15 cellular contexts compared by ENCODE assay signal in the genomic region with DNA sequence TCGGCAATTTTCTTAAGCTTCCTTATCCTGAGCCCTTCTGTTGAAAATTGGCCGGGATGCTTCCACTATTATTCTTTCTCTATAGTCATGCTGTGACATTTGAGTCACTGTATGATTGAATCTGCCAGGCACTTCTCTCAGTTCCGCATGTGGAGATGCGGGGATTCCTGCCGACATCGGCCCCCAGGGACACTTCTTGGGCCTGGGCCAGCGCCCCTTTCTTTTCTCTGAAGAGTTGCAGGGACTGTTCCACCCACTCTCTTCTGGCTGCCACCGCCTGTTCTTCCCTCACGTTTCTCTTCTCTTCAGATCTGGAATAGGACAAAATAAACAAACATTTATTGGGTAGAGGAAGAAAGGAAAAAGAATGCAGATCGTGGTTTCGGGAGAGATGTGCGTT.
DNase-seq lines count a peak whose midpoint lies in the region; ATAC-seq and TF ChIP-seq lines count a peak whose summit lies in the region.
"Had no signal": no experiment of that assay in that cellular context is flagged by ENCODE, and none has a peak within 500 bp of the region (broad histone marks: within the 10 kb centered on the region; RNA-seq: fewer than 3 reads in every experiment).

No MANE protein-coding gene starts in this region.

- no peak overlapping the region for H3K14ac ChIP-seq in IMR-90 (replicated peaks; ENCODE audit: low read depth, low read length)

- no peak overlapping the region for H2BK20ac ChIP-seq in IMR-90 (ENCODE audit: low read depth, low read length)

- no peaks in the 10 kb centered on the region for H3K9me2 ChIP-seq in SK-N-SH

- ATAC-seq in IMR-90 (ENCODE audit: low read depth), result no peak
- ATAC-seq in left ventricle myocardium superior, result no peak
- ATAC-seq in HG02678 (IDR thresholded peaks at IDR 0.05; ENCODE audit: unreplicated experiment), result no peak
- ATAC-seq: effector memory CD8-positive, alpha-beta T cell; gastroesophageal sphincter; natural killer cell; stimulated activated naive CD8-positive, alpha-beta T cell treated with anti-CD3 and anti-CD28 coated beads, Interleukin-15, amount 100 ng/mL, for 72 hours had no signal

- H3K27ac ChIP-seq in IMR-90 (ENCODE audit: insufficient read depth, low read length) (no peak overlapping the region), SK-N-SH (ENCODE audit: low read depth in 2 of 2, low read length in 1 of 2) (no peak overlapping the region)
- H3K27ac ChIP-seq: gastroesophageal sphincter had no signal

- no peak overlapping the region for H2BK5ac ChIP-seq in IMR-90 (ENCODE audit: low read depth, low read length, poor library complexity, severe bottlenecking)

- no peak overlapping the region for H2AK5ac ChIP-seq in IMR-90 (ENCODE audit: low read depth, low read length)

- H4K8ac ChIP-seq in IMR-90 (ENCODE audit: low read depth in 2 of 2, low read length in 2 of 2), result no peak overlapping the region

- TF ChIP-seq RAD21 in IMR-90 (IDR thresholded peaks at IDR 0.05; ENCODE audit: low read length) (no peak), SK-N-SH (IDR thresholded peaks at IDR 0.05; ENCODE audit: low read length) (no peak)

- H3K4me2 ChIP-seq in IMR-90 (ENCODE audit: low read depth, low read length) (no peak overlapping the region), SK-N-SH (no peak overlapping the region)

- intact Hi-C loops in IMR-90 (cut with micrococcal nuclease) (no loop called here), left ventricle myocardium superior (cut with micrococcal nuclease) (no loop called here)

- dilution Hi-C loops in IMR-90 (cut with HindIII; ENCODE audit: low sequenced_read_pairs, unreplicated experiment), result no loop called here

- H2BK15ac ChIP-seq in IMR-90 (ENCODE audit: low read depth, low read length), result no peak overlapping the region

- no peaks in the 10 kb centered on the region for H3K79me1 ChIP-seq in IMR-90 (ENCODE audit: low read depth in 1 of 2, low read length in 2 of 2)

- H2BK120ac ChIP-seq in IMR-90 (ENCODE audit: low read depth, low read length), result no peak overlapping the region

- TF ChIP-seq POLR2A in IMR-90 (IDR thresholded peaks at IDR 0.05; ENCODE audit: low read depth, low read length), result no peak

- H3K79me2 ChIP-seq in SK-N-SH (ENCODE audit: insufficient read depth), result no peaks in the 10 kb centered on the region

- H4K5ac ChIP-seq in IMR-90 (ENCODE audit: low read depth, low read length), result no peak overlapping the region

- H4K91ac ChIP-seq in IMR-90 (ENCODE audit: insufficient read depth, low read depth, low read length), result no peak overlapping the region

- CTCF ChIA-PET in IMR-90 (lab: Yijun Ruan, JAX) (no interaction called here), SK-N-SH (lab: Yijun Ruan, JAX) (no interaction called here)

- H3K9ac ChIP-seq in IMR-90 (ENCODE audit: low read depth, low read length), result no peak overlapping the region
- H3K9ac ChIP-seq in SK-N-SH, result no peak overlapping the region

- POLR2A ChIA-PET in IMR-90 (lab: Charles Lee; ENCODE audit: unreplicated experiment), result no interaction called here
- POLR2A ChIA-PET in SK-N-SH (lab: Yijun Ruan, JAX), result no interaction called here

- H3K18ac ChIP-seq in IMR-90 (ENCODE audit: low read depth, low read length), result no peak overlapping the region

- in situ Hi-C loops in IMR-90 (cut with MboI; ENCODE audit: low sequenced_read_pairs), result no loop called here

- 60% methylated on average over 2 of the region's 12 CpGs; no CpG with 5 or more reads in 1 of the 2 experiments for WGBS in IMR-90 (ENCODE audit: extremely low coverage in 2 of 2, insufficient read length in 1 of 2), 2 experiments
- WGBS in SK-N-SH (ENCODE audit: low lambda C conversion rate), result 51% methylated on average over 12 of the region's 12 CpGs

- no peak overlapping the region for H3K4ac ChIP-seq in IMR-90 (ENCODE audit: low read depth, low read length)

- no peaks in the 10 kb centered on the region for H3K9me1 ChIP-seq in IMR-90 (ENCODE audit: insufficient read depth, low read length)

- no peaks in the 10 kb centered on the region for H3F3A ChIP-seq in SK-N-SH (replicated peaks; ENCODE audit: insufficient read depth)

- H3K27me3 ChIP-seq in BE2C (no peaks in the 10 kb centered on the region), IMR-90 (ENCODE audit: control insufficient read depth, insufficient read depth, low read length) (no peaks in the 10 kb centered on the region), SK-N-SH (ENCODE audit: insufficient read depth) (no peaks in the 10 kb centered on the region)
- H3K27me3 ChIP-seq: gastroesophageal sphincter had no signal

- no TSS peak for BruUV-seq in IMR-90 (replicated peaks; lab: Mats Ljungman, UMichigan)

- H3K4me3 ChIP-seq in BE2C (ENCODE audit: low read depth, low read length), result peak overlapping the region; percentile 68
- H3K4me3 ChIP-seq in IMR-90 (ENCODE audit: insufficient read depth, low read depth, low read length), result no peak overlapping the region
- no peak overlapping the region; a peak in 1 of 4 replicates for H3K4me3 ChIP-seq in SK-N-SH (ENCODE audit: low read depth in 2 of 2, low read length in 1 of 2)
- H3K4me3 ChIP-seq: gastroesophageal sphincter had no signal

- H2AFZ ChIP-seq in IMR-90 (replicated peaks; ENCODE audit: low read length, poor library complexity), result peak overlapping the region; percentile 48
- no peak overlapping the region for H2AFZ ChIP-seq in SK-N-SH (ENCODE audit: low read depth)

- peak; percentile 94 for DNase-seq in BE2C
- no peak for DNase-seq in IMR-90
- peak; percentile 15 for DNase-seq in SK-N-DZ (ENCODE audit: low spot score)
- peak; percentile 44 for DNase-seq in left ventricle myocardium superior
- no peak for DNase-seq in SK-N-SH
- no peak for DNase-seq in C1 segment of cervical spinal cord (lab: John Stamatoyannopoulos, UW)
- no peak for DNase-seq in NCI-H510A treated with DMSO at 0.1 percent for 48 hours (lab: John Stamatoyannopoulos, UW)
- DNase-seq: activated CD4-positive, alpha-beta T cell treated with anti-CD3 and anti-CD28 coated beads for 48 hours; effector memory CD8-positive, alpha-beta T cell; natural killer cell; NCI-H1417; stimulated activated naive CD8-positive, alpha-beta T cell treated with anti-CD3 and anti-CD28 coated beads, Interleukin-15, amount 100 ng/mL, for 72 hours; T-helper 1 cell had no signal

- TF ChIP-seq EP300 in SK-N-SH (IDR thresholded peaks at IDR 0.05; ENCODE audit: borderline replicate concordance in 1 of 2, low read depth in 1 of 2, low read length in 1 of 2), result no peak

- no peaks in the 10 kb centered on the region for H3K36me3 ChIP-seq in BE2C
- no peaks in the 10 kb centered on the region for H3K36me3 ChIP-seq in IMR-90 (ENCODE audit: control insufficient read depth, insufficient read depth, low read length)
- H3K36me3 ChIP-seq in SK-N-SH (replicated peaks in 1 of 2; ENCODE audit: control insufficient read depth in 1 of 2, insufficient read depth in 2 of 2, low read length in 1 of 2), result no peaks in the 10 kb centered on the region
- H3K36me3 ChIP-seq: gastroesophageal sphincter had no signal

- H3K4me1 ChIP-seq in BE2C (peaks cover 6% of the 10 kb centered on the region), IMR-90 (ENCODE audit: control insufficient read depth, insufficient read depth, low read length) (no peaks in the 10 kb centered on the region), SK-N-SH (ENCODE audit: control insufficient read depth in 1 of 2, insufficient read depth in 2 of 2, low read depth in 1 of 2, low read length in 1 of 2) (no peaks in the 10 kb centered on the region; a peak in 1 of 4 replicates)
- H3K4me1 ChIP-seq: gastroesophageal sphincter had no signal

- no peak overlapping the region for H2AK9ac ChIP-seq in IMR-90 (replicated peaks; ENCODE audit: low read depth, low read length, poor library complexity)

- H3K23ac ChIP-seq in IMR-90 (ENCODE audit: low read depth, low read length), result no peak overlapping the region

- H3K9me3 ChIP-seq in BE2C (no peaks in the 10 kb centered on the region), IMR-90 (ENCODE audit: control insufficient read depth, insufficient read depth, low read length) (no peaks in the 10 kb centered on the region), SK-N-SH (no peaks in the 10 kb centered on the region)

- no peak overlapping the region for H3K56ac ChIP-seq in IMR-90 (ENCODE audit: extremely low read depth, insufficient read depth, low read length)

- TF ChIP-seq CTCF in BE2C (IDR thresholded peaks at IDR 0.05; ENCODE audit: low read depth, low read length), result peak; percentile 31
- no peak for TF ChIP-seq CTCF in IMR-90 (conservative IDR thresholded peaks at IDR 0.05; ENCODE audit: low read depth, low read length)
- no peak for TF ChIP-seq CTCF in SK-N-SH (IDR thresholded peaks at IDR 0.05)

- no peaks in the 10 kb centered on the region for H4K20me1 ChIP-seq in IMR-90 (ENCODE audit: insufficient read depth, low read length)
- H4K20me1 ChIP-seq in SK-N-SH (ENCODE audit: insufficient read depth), result no peaks in the 10 kb centered on the region

TF ChIP-seq in IMR-90, 13 proteins besides CTCF, POLR2A, EP300 and RAD21 (continues in another document):
- TF ChIP-seq, protein P1, sequence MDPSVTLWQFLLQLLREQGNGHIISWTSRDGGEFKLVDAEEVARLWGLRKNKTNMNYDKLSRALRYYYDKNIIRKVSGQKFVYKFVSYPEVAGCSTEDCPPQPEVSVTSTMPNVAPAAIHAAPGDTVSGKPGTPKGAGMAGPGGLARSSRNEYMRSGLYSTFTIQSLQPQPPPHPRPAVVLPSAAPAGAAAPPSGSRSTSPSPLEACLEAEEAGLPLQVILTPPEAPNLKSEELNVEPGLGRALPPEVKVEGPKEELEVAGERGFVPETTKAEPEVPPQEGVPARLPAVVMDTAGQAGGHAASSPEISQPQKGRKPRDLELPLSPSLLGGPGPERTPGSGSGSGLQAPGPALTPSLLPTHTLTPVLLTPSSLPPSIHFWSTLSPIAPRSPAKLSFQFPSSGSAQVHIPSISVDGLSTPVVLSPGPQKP (IDR thresholded peaks at IDR 0.05; ENCODE audit: borderline replicate concordance, low read depth, low read length), result no peak
- TF ChIP-seq RCOR1 (IDR thresholded peaks at IDR 0.05; ENCODE audit: insufficient replicate concordance, low read length) (no peak), MXI1 (IDR thresholded peaks at IDR 0.05; ENCODE audit: borderline replicate concordance, low read depth, low read length) (no peak)

TF ChIP-seq in SK-N-SH, 30 proteins besides CTCF, POLR2A, EP300 and RAD21 (continues in another document):
- TF ChIP-seq, protein P2, sequence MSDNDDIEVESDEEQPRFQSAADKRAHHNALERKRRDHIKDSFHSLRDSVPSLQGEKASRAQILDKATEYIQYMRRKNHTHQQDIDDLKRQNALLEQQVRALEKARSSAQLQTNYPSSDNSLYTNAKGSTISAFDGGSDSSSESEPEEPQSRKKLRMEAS (IDR thresholded peaks at IDR 0.05; ENCODE audit: low read depth), result no peak
- TF ChIP-seq SIN3A (IDR thresholded peaks at IDR 0.05; ENCODE audit: borderline replicate concordance, low read depth, low read length), result no peak

Comparison
In these comparisons a context has a peak if more than half of its experiments do, and no peak if none do; other contexts are left out.
1. DNase-seq: peak in BE2C (single experiment), SK-N-DZ (single experiment) and left ventricle myocardium superior (single experiment); none in IMR-90 (single experiment), SK-N-SH (single experiment), C1 segment of cervical spinal cord (0 of 14) and NCI-H510A treated with DMSO at 0.1 percent for 48 hours (single experiment).